In genomic region chr1:24236170-24237045, GRCh38 we compare ENCODE assay signal across 9 cellular contexts. TPM values are rescaled to one million over a fixed set of nuclear protein-coding genes. Genes with fewer than 3 reads are reported as not detected.
DNase-seq lines count a peak whose midpoint lies in the region; ATAC-seq and TF ChIP-seq lines count a peak whose summit lies in the region.
"Had no signal": no experiment of that assay in that cellular context is flagged by ENCODE, and none has a peak within 500 bp of the region (broad histone marks: within the 10 kb centered on the region; RNA-seq: fewer than 3 reads in every experiment).

No MANE protein-coding gene starts in this region.

- no peak overlapping the region for H3K4me3 Mint-ChIP-seq in activated T-cell treated with anti-CD3 and anti-CD28 coated beads, Interleukin-2, amount 50 U/mL, for 4 hours

- H3K36me3 ChIP-seq in stomach, result no peaks in the 10 kb centered on the region
- H3K36me3 ChIP-seq: BLaER1 treated with 17β-estradiol and CSF1 and Interleukin-3, amounts not matched to agents 10 nM and 100 nM had no signal

- H3K27ac ChIP-seq in stomach, result peak overlapping the region in 1 of 5 donors; percentile 13
- H3K27ac ChIP-seq in substantia nigra (ENCODE audit: low read depth, low read length, poor library complexity, severe bottlenecking), result no peak overlapping the region
- H3K27ac ChIP-seq: BLaER1 treated with 17β-estradiol and CSF1 and Interleukin-3, amounts not matched to agents 10 nM and 100 nM had no signal

- peaks cover 0 to 8% (median 0%) of the 10 kb centered on the region in 3 donors for H3K27me3 ChIP-seq in stomach
- H3K27me3 ChIP-seq: BLaER1 treated with 17β-estradiol and CSF1 and Interleukin-3, amounts not matched to agents 10 nM and 100 nM had no signal

- TF ChIP-seq POLR2A in stomach (IDR thresholded peaks at IDR 0.05), result no peak

- TF ChIP-seq EP300 in stomach (IDR thresholded peaks at IDR 0.05), result no peak

- peaks cover 0 to 9% (median 3%) of the 10 kb centered on the region in 4 donors for H3K4me1 ChIP-seq in stomach
- H3K4me1 ChIP-seq: BLaER1 treated with 17β-estradiol and CSF1 and Interleukin-3, amounts not matched to agents 10 nM and 100 nM had no signal

- H3K27me3 Mint-ChIP-seq in activated T-cell treated with anti-CD3 and anti-CD28 coated beads, Interleukin-2, amount 50 U/mL, for 4 hours (ENCODE audit: low read depth), result peaks cover 8% of the 10 kb centered on the region

- no peak for TF ChIP-seq CTCF in stomach (IDR thresholded peaks at IDR 0.05)

- peak; percentile 96 to 98 for ATAC-seq in activated T-cell treated with anti-CD3 and anti-CD28 coated beads, Interleukin-2, amount 50 U/mL, for 4 hours
- ATAC-seq in HG03196 (IDR thresholded peaks at IDR 0.05; ENCODE audit: unreplicated experiment) (no peak), GM21390 (IDR thresholded peaks at IDR 0.05; ENCODE audit: unreplicated experiment) (no peak)

- intact Hi-C loops in stomach (cut with DNase I; ENCODE audit: low total_unique reads), result no loop called here

- peak; percentile 62 to 72 for DNase-seq in activated CD4-positive, alpha-beta T cell treated with anti-CD3 and anti-CD28 coated beads, Interleukin-2, amount 50 U/mL, for 48 hours
- no peak for DNase-seq in activated CD4-positive, alpha-beta T cell treated with anti-CD3 and anti-CD28 coated beads, Interleukin-2, amount 50 U/mL, for 4 hours
- no peak for DNase-seq in activated T-cell treated with anti-CD3 and anti-CD28 coated beads, Interleukin-2, amount 50 U/mL, for 4 hours
- peak; percentile 44 for DNase-seq in left kidney (ENCODE audit: low read depth, low spot score)
- peak; percentile 43 for DNase-seq in stomach
- no peak for DNase-seq in substantia nigra (lab: John Stamatoyannopoulos, UW)

- H3K36me3 Mint-ChIP-seq in activated T-cell treated with anti-CD3 and anti-CD28 coated beads, Interleukin-2, amount 50 U/mL, for 4 hours (ENCODE audit: insufficient read depth), result no peaks in the 10 kb centered on the region

- peaks cover 9% of the 10 kb centered on the region for H3K4me1 Mint-ChIP-seq in activated T-cell treated with anti-CD3 and anti-CD28 coated beads, Interleukin-2, amount 50 U/mL, for 4 hours (ENCODE audit: low read depth)

- 32 to 42% (median 36%) methylated on average over 17 of the region's 17 CpGs for WGBS in stomach, 5 donors

- H3K9me3 ChIP-seq in stomach, result no peaks in the 10 kb centered on the region
- H3K9me3 ChIP-seq: BLaER1 treated with 17β-estradiol and CSF1 and Interleukin-3, amounts not matched to agents 10 nM and 100 nM had no signal

- no peak overlapping the region for H3K4me3 ChIP-seq in stomach
- H3K4me3 ChIP-seq: BLaER1 treated with 17β-estradiol and CSF1 and Interleukin-3, amounts not matched to agents 10 nM and 100 nM had no signal

- peaks cover 3% of the 10 kb centered on the region for H3K9me3 Mint-ChIP-seq in activated T-cell treated with anti-CD3 and anti-CD28 coated beads, Interleukin-2, amount 50 U/mL, for 4 hours

RNA-seq across cellular contexts. Expression of gene IFNLR1, which starts 49.3 kb away (rescaled TPM):
- total RNA-seq in activated T-cell treated with anti-CD3 and anti-CD28 coated beads, Interleukin-2, amount 50 U/mL, for 4 hours, result 1 to 10 TPM; 3.4 to 5.1 (median 4.6) TPM
- 1 to 10 TPM in 3 of 5 donors, under 1 TPM in 1, not detected in 1; 0.45 to 6.1 (median 4.2) TPM for total RNA-seq in stomach
- polyA plus RNA-seq in stomach, result 1 to 10 TPM in 1 of 3 donors, under 1 TPM in 2; 0.31 to 1.1 (median 0.87) TPM

Comparison
In these comparisons a context has a peak if more than half of its experiments do, and no peak if none do; other contexts are left out.
1. DNase-seq: peak in activated CD4-positive, alpha-beta T cell treated with anti-CD3 and anti-CD28 coated beads, Interleukin-2, amount 50 U/mL, for 48 hours (2 of 2), left kidney (single experiment) and stomach (single experiment); none in activated CD4-positive, alpha-beta T cell treated with anti-CD3 and anti-CD28 coated beads, Interleukin-2, amount 50 U/mL, for 4 hours (0 of 2), activated T-cell treated with anti-CD3 and anti-CD28 coated beads, Interleukin-2, amount 50 U/mL, for 4 hours (single experiment) and substantia nigra (0 of 49).
2. ATAC-seq: peak in activated T-cell treated with anti-CD3 and anti-CD28 coated beads, Interleukin-2, amount 50 U/mL, for 4 hours (2 of 2); none in HG03196 (single experiment) and GM21390 (single experiment).